ENCODE assay signal across 11 cellular contexts in the genomic region with DNA sequence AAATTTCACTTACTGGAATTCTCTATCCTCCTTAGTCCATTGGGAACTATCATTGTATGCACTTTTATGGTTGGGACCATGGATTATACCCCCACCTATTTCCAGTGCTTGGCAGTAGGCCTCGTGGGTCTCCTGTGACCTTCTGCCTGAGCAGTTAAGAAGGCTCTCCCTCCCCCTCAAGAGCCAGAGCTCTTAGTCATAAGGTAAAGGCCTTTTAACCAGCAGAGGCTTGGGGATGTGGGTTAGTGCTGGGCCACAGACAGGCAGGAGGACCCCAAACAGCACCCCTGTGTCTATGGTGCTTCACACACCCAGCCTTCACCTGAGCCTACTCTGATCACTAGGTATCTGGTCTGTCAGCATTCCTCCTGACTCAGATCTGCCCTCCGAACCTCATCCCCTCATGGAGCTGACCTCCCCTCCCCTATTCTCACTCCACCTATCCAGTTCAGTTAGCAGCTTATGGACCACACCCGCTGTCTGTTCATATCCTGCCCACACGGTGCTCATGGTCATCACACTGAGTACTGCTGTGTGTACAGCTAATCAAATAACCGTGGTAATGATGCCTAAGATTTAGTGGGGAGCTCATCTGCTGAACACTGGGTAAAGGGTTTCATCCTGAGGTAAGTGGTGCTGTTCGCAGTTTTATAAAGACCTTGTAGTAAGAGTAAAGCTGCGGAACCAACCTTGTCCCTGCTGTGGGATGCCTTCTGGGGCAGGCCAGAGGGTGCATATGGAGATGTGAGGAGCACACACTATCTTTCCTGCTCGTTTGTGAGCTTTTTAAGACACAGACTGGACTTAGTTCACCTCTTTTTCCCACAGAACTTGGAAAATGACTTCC. TPM values are rescaled to one million over a fixed set of nuclear protein-coding genes. Genes with fewer than 3 reads are reported as not detected.
DNase-seq lines count a peak whose midpoint lies in the region; ATAC-seq lines count a peak whose summit lies in the region.
"Had no signal": no experiment of that assay in that cellular context is flagged by ENCODE, and none has a peak within 500 bp of the region (broad histone marks: within the 10 kb centered on the region; RNA-seq: fewer than 3 reads in every experiment).

No MANE protein-coding gene starts in this region.

- H3K4ac ChIP-seq in mesenchymal stem cell (ENCODE audit: low read depth in 1 of 2, low read length in 2 of 2): no peak overlapping the region

- intact Hi-C loops in CD4-positive, alpha-beta memory T cell (cut with micrococcal nuclease): loop anchor here (1.0 to 10.0 kb wide), 4 partner anchors 159 to 618 kb away; partner anchors contain the start of gene SETD2

- peak overlapping the region in 5 of 7 donors; percentile 36 to 89 (median 57) for H3K27ac Mint-ChIP-seq in CD4-positive, alpha-beta memory T cell
- H3K27ac Mint-ChIP-seq: neural progenitor cell had no signal

- H3K4me3 ChIP-seq in CD4-positive, alpha-beta memory T cell (ENCODE audit: low read length in 2 of 2): no peak overlapping the region
- no peak overlapping the region for H3K4me3 ChIP-seq in mesenchymal stem cell (ENCODE audit: insufficient read depth in 1 of 2, low read depth in 1 of 2, low read length in 2 of 2)
- H3K4me3 ChIP-seq: dorsolateral prefrontal cortex, neural progenitor cell had no signal

- peaks cover 37% of the 10 kb centered on the region for H3K79me1 ChIP-seq in mesenchymal stem cell (replicated peaks; ENCODE audit: low read length, poor library complexity, severe bottlenecking)

- DNase-seq in CD4-positive, alpha-beta memory T cell: no peak
- DNase-seq in HK-2 (ENCODE audit: unreplicated experiment) (peak; percentile 12), astrocyte of the hippocampus (ENCODE audit: low read depth, low spot score) (peak; percentile 34), mesenchymal stem cell (no peak), superior temporal gyrus (ENCODE audit: extremely low spot score) (no peak), COLO668 (lab: John Stamatoyannopoulos, UW; ENCODE audit: unreplicated experiment) (no peak)
- DNase-seq: NCI-H2081 treated with DMSO at 0.1 percent for 48 hours had no signal

- H3K36me3 Mint-ChIP-seq in CD4-positive, alpha-beta memory T cell: peaks cover 32 to 64% of the 10 kb centered on the region in 2 donors

- no peak overlapping the region for H3K18ac ChIP-seq in mesenchymal stem cell (ENCODE audit: low read depth in 1 of 2, low read length in 2 of 2)

- no peak overlapping the region for H3K4me3 Mint-ChIP-seq in CD4-positive, alpha-beta memory T cell
- H3K4me3 Mint-ChIP-seq: neural progenitor cell had no signal

- H3K36me3 ChIP-seq in CD4-positive, alpha-beta memory T cell (ENCODE audit: insufficient read depth, low read length): peaks cover 42% of the 10 kb centered on the region
- peaks cover 39 to 65% of the 10 kb centered on the region in 2 experiments for H3K36me3 ChIP-seq in mesenchymal stem cell (ENCODE audit: control insufficient read depth in 1 of 2, insufficient read depth in 2 of 2, low read depth in 1 of 2, low read length in 2 of 2)
- H3K36me3 ChIP-seq: neural progenitor cell had no signal

- no peaks in the 10 kb centered on the region for H3K9me3 Mint-ChIP-seq in CD4-positive, alpha-beta memory T cell
- H3K9me3 Mint-ChIP-seq: neural progenitor cell had no signal

- peak overlapping the region; percentile 28 for H3K9ac ChIP-seq in mesenchymal stem cell (ENCODE audit: low read length)
- H3K9ac ChIP-seq: neural progenitor cell had no signal

- H4K91ac ChIP-seq in mesenchymal stem cell (ENCODE audit: low read length): peak overlapping the region; percentile 1

- H2BK120ac ChIP-seq in mesenchymal stem cell (ENCODE audit: low read depth, low read length): no peak overlapping the region

- H3K27me3 Mint-ChIP-seq in CD4-positive, alpha-beta memory T cell: no peaks in the 10 kb centered on the region

- no peak overlapping the region for H2AFZ ChIP-seq in mesenchymal stem cell (ENCODE audit: low read depth, low read length)
- H2AFZ ChIP-seq: neural progenitor cell had no signal

- H3K4me1 ChIP-seq in CD4-positive, alpha-beta memory T cell (ENCODE audit: insufficient read depth, low read length): no peaks in the 10 kb centered on the region
- H3K4me1 ChIP-seq in mesenchymal stem cell (ENCODE audit: control insufficient read depth, insufficient read depth, low read depth, low read length): peaks cover 17% of the 10 kb centered on the region
- H3K4me1 ChIP-seq: neural progenitor cell had no signal

- H2BK12ac ChIP-seq in mesenchymal stem cell (ENCODE audit: low read length in 2 of 2): no peak overlapping the region

- H4K8ac ChIP-seq in mesenchymal stem cell (ENCODE audit: low read length): no peak overlapping the region

- CTCF ChIA-PET in CD4-positive, alpha-beta memory T cell (lab: Charles Lee; ENCODE audit: partially characterized antibody): interaction anchor here (0.6 to 3.3 kb wide), 24 partner anchors 8 to 620 kb away, joined by 3 to 28 read pairs (median 4); partner anchors contain the start of gene SETD2

- H3K4me2 ChIP-seq in mesenchymal stem cell (ENCODE audit: low read length, poor library complexity, severe bottlenecking): no peak overlapping the region
- H3K4me2 ChIP-seq: neural progenitor cell had no signal

- peaks cover 0 to 5% (median 1%) of the 10 kb centered on the region in 4 donors for H3K4me1 Mint-ChIP-seq in CD4-positive, alpha-beta memory T cell
- H3K4me1 Mint-ChIP-seq: neural progenitor cell had no signal

- peak overlapping the region; percentile 12 for H2BK5ac ChIP-seq in mesenchymal stem cell (ENCODE audit: low read depth, low read length, poor library complexity, severe bottlenecking)

- H2BK15ac ChIP-seq in mesenchymal stem cell (ENCODE audit: low read depth, poor library complexity, severe bottlenecking): no peak overlapping the region

- peak overlapping the region in 1 of 2 experiments; percentile 3 for H3K23ac ChIP-seq in mesenchymal stem cell (ENCODE audit: low read length in 2 of 2)

- no peak overlapping the region for H3K27ac ChIP-seq in CD4-positive, alpha-beta memory T cell (ENCODE audit: low read depth, low read length)
- peak overlapping the region; percentile 47 for H3K27ac ChIP-seq in mesenchymal stem cell (ENCODE audit: low read length, poor library complexity, severe bottlenecking)
- H3K27ac ChIP-seq: neural progenitor cell had no signal

- no peak overlapping the region for H3K14ac ChIP-seq in mesenchymal stem cell (ENCODE audit: low read length in 2 of 2)

- H3K27me3 ChIP-seq in CD4-positive, alpha-beta memory T cell (ENCODE audit: insufficient read depth, low read length): no peaks in the 10 kb centered on the region
- H3K27me3 ChIP-seq in mesenchymal stem cell (ENCODE audit: control insufficient read depth in 1 of 2, insufficient read depth in 1 of 2, low read length in 2 of 2): no peaks in the 10 kb centered on the region
- H3K27me3 ChIP-seq: dorsolateral prefrontal cortex, neural progenitor cell had no signal

- peak overlapping the region; percentile 64 for H2AK5ac ChIP-seq in mesenchymal stem cell (ENCODE audit: low read length, severe bottlenecking)

- H3K9me3 ChIP-seq in CD4-positive, alpha-beta memory T cell (ENCODE audit: control insufficient read depth in 1 of 2, low read length in 2 of 2): no peaks in the 10 kb centered on the region
- no peaks in the 10 kb centered on the region for H3K9me3 ChIP-seq in mesenchymal stem cell (ENCODE audit: control insufficient read depth, low read length)

- WGBS in mesenchymal stem cell: 73% methylated on average over 7 of the region's 8 CpGs

- POLR2A ChIA-PET in CD4-positive, alpha-beta memory T cell (lab: Charles Lee; ENCODE audit: partially characterized antibody): interaction anchor here (0.7 to 1.3 kb wide), 3 partner anchors 45 to 183 kb away, joined by 3 to 4 read pairs (median 3); partner anchors contain the start of gene SETD2

- ATAC-seq in GM21423 (IDR thresholded peaks at IDR 0.05; ENCODE audit: unreplicated experiment) (no peak), HG03280 (IDR thresholded peaks at IDR 0.05; ENCODE audit: unreplicated experiment) (no peak)

RNA-seq across cellular contexts. Expression of gene KLHL18, which starts 40.9 kb away (rescaled TPM):
- total RNA-seq in CD4-positive, alpha-beta memory T cell: 10 to 100 TPM; 21.8 to 26.7 TPM
- 10 to 100 TPM; 17.0 to 19.8 TPM for polyA plus RNA-seq in CD4-positive, alpha-beta memory T cell
- 10.2 TPM for polyA plus RNA-seq in mesenchymal stem cell (2013, experiment 1 of 2)
- polyA plus RNA-seq in mesenchymal stem cell (2013, experiment 2 of 2): 10.3 TPM

RNA-seq across cellular contexts. Expression of gene KIF9, which starts 41.1 kb away (rescaled TPM):
- 1 to 10 TPM; 2.3 to 3.2 TPM for total RNA-seq in CD4-positive, alpha-beta memory T cell
- 1 to 10 TPM; 3.8 to 4.4 TPM for polyA plus RNA-seq in CD4-positive, alpha-beta memory T cell
- polyA plus RNA-seq in mesenchymal stem cell (2013, experiment 1 of 2): 6.5 TPM
- polyA plus RNA-seq in mesenchymal stem cell (2013, experiment 2 of 2): 6.5 TPM

RNA-seq across cellular contexts. Expression of gene PTPN23, which starts 57.2 kb away (rescaled TPM):
- total RNA-seq in CD4-positive, alpha-beta memory T cell: 10 to 100 TPM; 50.0 to 53.9 TPM
- 1 to 10 TPM in 1 of 2 donors, under 1 TPM in 1; 0.46 to 4.3 TPM for polyA plus RNA-seq in CD4-positive, alpha-beta memory T cell
- polyA plus RNA-seq in mesenchymal stem cell (2013, experiment 1 of 2): 27.7 TPM
- 26.0 TPM for polyA plus RNA-seq in mesenchymal stem cell (2013, experiment 2 of 2)

Comparison
In these comparisons a context has a peak if more than half of its experiments do, and no peak if none do; other contexts are left out.
1. DNase-seq: peak in HK-2 (single experiment) and astrocyte of the hippocampus (single experiment); none in CD4-positive, alpha-beta memory T cell (0 of 5), mesenchymal stem cell (single experiment), superior temporal gyrus (single experiment) and COLO668 (single experiment).